In genomic region chr22:21680830-21681565, GRCh38 we compare ENCODE assay signal across 18 cellular contexts. TPM values are rescaled to one million over a fixed set of nuclear protein-coding genes. Genes with fewer than 3 reads are reported as not detected.
DNase-seq lines count a peak whose midpoint lies in the region; ATAC-seq and TF ChIP-seq lines count a peak whose summit lies in the region.
"Had no signal": no experiment of that assay in that cellular context is flagged by ENCODE, and none has a peak within 500 bp of the region (broad histone marks: within the 10 kb centered on the region; RNA-seq: fewer than 3 reads in every experiment).

No MANE protein-coding gene starts in this region.

- H3F3A ChIP-seq in SK-N-SH (replicated peaks; ENCODE audit: insufficient read depth): no peaks in the 10 kb centered on the region

- H3K4me3 Mint-ChIP-seq in effector memory CD8-positive, alpha-beta T cell: no peak overlapping the region
- H3K4me3 Mint-ChIP-seq in HFFc6: no peak overlapping the region

- TF ChIP-seq CTCF in SK-N-SH (IDR thresholded peaks at IDR 0.05): no peak
- TF ChIP-seq CTCF in HFFc6 (IDR thresholded peaks at IDR 0.05): no peak

- TF ChIP-seq RAD21 in SK-N-SH (IDR thresholded peaks at IDR 0.05; ENCODE audit: low read length): no peak

- H3K9me3 ChIP-seq in SK-N-SH (no peaks in the 10 kb centered on the region), BLaER1 (peaks cover 8% of the 10 kb centered on the region), neuronal stem cell (replicated peaks in 1 of 2; ENCODE audit: control insufficient read depth in 2 of 2, insufficient read depth in 1 of 2, low read depth in 1 of 2, low read length in 2 of 2) (peaks cover 0 to 4% of the 10 kb centered on the region in 2 donors)
- H3K9me3 ChIP-seq: HAP-1, Peyer's patch had no signal

- H3K4ac ChIP-seq in neuronal stem cell (ENCODE audit: low read length): no peak overlapping the region

- H2BK5ac ChIP-seq in neuronal stem cell (ENCODE audit: low read length): no peak overlapping the region

- H4K20me1 ChIP-seq in SK-N-SH (ENCODE audit: insufficient read depth) (no peaks in the 10 kb centered on the region), BLaER1 (peaks cover 27% of the 10 kb centered on the region)

- peak overlapping the region; percentile 76 for H3K18ac ChIP-seq in neuronal stem cell (ENCODE audit: low read length)

- H3K9ac ChIP-seq in SK-N-SH (no peak overlapping the region), BLaER1 (no peak overlapping the region), neuronal stem cell (ENCODE audit: low read depth, low read length, poor library complexity) (peak overlapping the region; percentile 77)

- CTCF ChIA-PET in SK-N-SH (lab: Yijun Ruan, JAX): interaction anchor here (0.6 to 2.4 kb wide), 5 partner anchors 10 to 257 kb away, joined by 3 to 10 read pairs (median 3); no protein-coding TSS in a partner anchor

- H2BK120ac ChIP-seq in neuronal stem cell (ENCODE audit: low read depth, low read length): no peak overlapping the region

- H3K27me3 Mint-ChIP-seq in effector memory CD8-positive, alpha-beta T cell: no peaks in the 10 kb centered on the region
- H3K27me3 Mint-ChIP-seq in HFFc6 (ENCODE audit: insufficient read depth): peaks cover 2% of the 10 kb centered on the region

- peaks cover 0 to under 1% of the 10 kb centered on the region in 2 donors for H3K4me1 Mint-ChIP-seq in effector memory CD8-positive, alpha-beta T cell (ENCODE audit: low read depth in 2 of 2)
- H3K4me1 Mint-ChIP-seq in HFFc6 (ENCODE audit: low read depth): no peaks in the 10 kb centered on the region

- H3K36me3 Mint-ChIP-seq in effector memory CD8-positive, alpha-beta T cell (ENCODE audit: insufficient read depth): peaks cover 46% of the 10 kb centered on the region
- peaks cover 10% of the 10 kb centered on the region; the same call in 1 of the 2 replicates for H3K36me3 Mint-ChIP-seq in HFFc6 (ENCODE audit: low read depth)

- peak overlapping the region; percentile 38 for H3K14ac ChIP-seq in neuronal stem cell (ENCODE audit: low read length)

- peak overlapping the region; percentile 39 to 66 for H3K27ac Mint-ChIP-seq in effector memory CD8-positive, alpha-beta T cell
- H3K27ac Mint-ChIP-seq in HFFc6: no peak overlapping the region

- no peaks in the 10 kb centered on the region for H3K79me1 ChIP-seq in neuronal stem cell (ENCODE audit: low read depth, low read length)

- H2AFZ ChIP-seq in SK-N-SH (ENCODE audit: low read depth) (no peak overlapping the region), neuronal stem cell (ENCODE audit: low read length) (no peak overlapping the region)

- no peak for ATAC-seq in SK-N-SH treated with all-trans-retinoic acid at 6 μM for 48 hours
- ATAC-seq in effector memory CD8-positive, alpha-beta T cell (replicated peaks): no peak
- ATAC-seq in HG02938 (IDR thresholded peaks at IDR 0.05; ENCODE audit: unreplicated experiment): no peak

- POLR2A ChIA-PET in SK-N-SH (lab: Yijun Ruan, JAX): no interaction called here

- H3K27ac ChIP-seq in SK-N-SH (ENCODE audit: low read depth in 2 of 2, low read length in 1 of 2): no peak overlapping the region
- H3K27ac ChIP-seq in BLaER1: peak overlapping the region; percentile 57
- no peak overlapping the region for H3K27ac ChIP-seq in neuronal stem cell (replicated peaks; ENCODE audit: low read length)
- H3K27ac ChIP-seq: 22Rv1, Peyer's patch had no signal

- H3K9me3 Mint-ChIP-seq in effector memory CD8-positive, alpha-beta T cell: no peaks in the 10 kb centered on the region
- H3K9me3 Mint-ChIP-seq in HFFc6: no peaks in the 10 kb centered on the region

- H2AK5ac ChIP-seq in neuronal stem cell (ENCODE audit: low read depth, low read length): no peak overlapping the region

- no peaks in the 10 kb centered on the region for H3K27me3 ChIP-seq in SK-N-SH (ENCODE audit: insufficient read depth)
- H3K27me3 ChIP-seq in BLaER1: no peaks in the 10 kb centered on the region
- no peaks in the 10 kb centered on the region for H3K27me3 ChIP-seq in neuronal stem cell (ENCODE audit: control insufficient read depth in 3 of 3, insufficient read depth in 3 of 3, low read depth in 1 of 3, low read length in 3 of 3)
- H3K27me3 ChIP-seq: Peyer's patch had no signal

- 96% methylated on average over 20 of the region's 21 CpGs for WGBS in SK-N-SH (ENCODE audit: low lambda C conversion rate)
- no CpG with 5 or more reads among the region's 21 CpGs for WGBS in neuronal stem cell (ENCODE audit: extremely low coverage in 2 of 2, insufficient read length in 2 of 2, insufficient replicate concordance in 1 of 2), 2 donors

- no peak for TF ChIP-seq EP300 in SK-N-SH (IDR thresholded peaks at IDR 0.05; ENCODE audit: borderline replicate concordance in 1 of 2, low read depth in 1 of 2, low read length in 1 of 2)

- H2BK12ac ChIP-seq in neuronal stem cell (ENCODE audit: low read length): no peak overlapping the region

- H3K4me3 ChIP-seq in SK-N-SH (ENCODE audit: low read depth in 2 of 2, low read length in 1 of 2) (no peak overlapping the region), BLaER1 (no peak overlapping the region), neuronal stem cell (ENCODE audit: low read length in 2 of 2) (no peak overlapping the region)
- H3K4me3 ChIP-seq: HAP-1, Peyer's patch had no signal

- no peaks in the 10 kb centered on the region for H3K79me2 ChIP-seq in SK-N-SH (ENCODE audit: insufficient read depth)

- H3K9me2 ChIP-seq in SK-N-SH: no peaks in the 10 kb centered on the region

- peak overlapping the region; percentile 43 for H3K23ac ChIP-seq in neuronal stem cell (ENCODE audit: low read depth, low read length, poor library complexity)

- H4K91ac ChIP-seq in neuronal stem cell (ENCODE audit: low read depth, low read length, poor library complexity): no peak overlapping the region

- H2BK15ac ChIP-seq in neuronal stem cell (ENCODE audit: low read length): no peak overlapping the region

- no peak overlapping the region for H3K4me2 ChIP-seq in SK-N-SH
- H3K4me2 ChIP-seq in BLaER1: no peak overlapping the region
- no peak overlapping the region for H3K4me2 ChIP-seq in neuronal stem cell (ENCODE audit: insufficient read depth, low read length, poor library complexity, severe bottlenecking)

- H3K4me1 ChIP-seq in SK-N-SH (ENCODE audit: control insufficient read depth in 1 of 2, insufficient read depth in 2 of 2, low read depth in 1 of 2, low read length in 1 of 2): no peaks in the 10 kb centered on the region; a peak in 1 of 4 replicates
- peaks cover 28% of the 10 kb centered on the region for H3K4me1 ChIP-seq in BLaER1
- peaks cover 2% of the 10 kb centered on the region in 2 donors for H3K4me1 ChIP-seq in neuronal stem cell (ENCODE audit: control insufficient read depth in 2 of 2, insufficient read depth in 1 of 2, low read depth in 1 of 2, low read length in 2 of 2)
- H3K4me1 ChIP-seq: HAP-1, Peyer's patch had no signal

- H4K8ac ChIP-seq in neuronal stem cell (ENCODE audit: low read depth, low read length): no peak overlapping the region

- peaks cover 0 to 26% of the 10 kb centered on the region in 2 experiments for H3K36me3 ChIP-seq in SK-N-SH (replicated peaks in 1 of 2; ENCODE audit: control insufficient read depth in 1 of 2, insufficient read depth in 2 of 2, low read length in 1 of 2)
- H3K36me3 ChIP-seq in BLaER1: peaks cover 86% of the 10 kb centered on the region
- peaks cover 13 to 49% of the 10 kb centered on the region in 2 donors for H3K36me3 ChIP-seq in neuronal stem cell (replicated peaks in 1 of 2; ENCODE audit: control insufficient read depth in 2 of 2, insufficient read depth in 2 of 2, low read length in 2 of 2)

- DNase-seq in SK-N-SH (no peak), neuronal stem cell (ENCODE audit: low spot score) (no peak), HFFc6 (no peak), OCI-M2 (lab: John Stamatoyannopoulos, UW; ENCODE audit: unreplicated experiment) (no peak)
- no peak for DNase-seq in effector memory CD8-positive, alpha-beta T cell
- DNase-seq: EL, Kasumi-1, NCI-H1930, NCI-H2171, NCI-H774, Peyer's patch, SHP77 had no signal

TF ChIP-seq in SK-N-SH treated with all-trans-retinoic acid at 6 μM for 48 hours, 23 proteins besides CTCF, POLR2A, EP300 and RAD21 (continues in another document):
- no peak for TF ChIP-seq ZNF565 (CRISPR knock-in tag; conservative IDR thresholded peaks at IDR 0.05; ENCODE audit: low read depth)

TF ChIP-seq in SK-N-SH, 30 proteins besides CTCF, POLR2A, EP300 and RAD21 (continues in another document):
- TF ChIP-seq GABPA (IDR thresholded peaks at IDR 0.05; ENCODE audit: low read depth) (no peak), TEAD4 (IDR thresholded peaks at IDR 0.05; ENCODE audit: borderline replicate concordance, insufficient read depth) (no peak)

RNA-seq across cellular contexts. Expression of gene PPIL2, which starts 15.2 kb away (rescaled TPM):
- 76.2 and 85.1 TPM in 2 replicates for polyA plus RNA-seq in SK-N-SH (2012; rRNA removed)
- 29.3 and 38.8 TPM in 2 replicates for polyA plus RNA-seq in SK-N-SH (2012; cell fraction: cytosol; rRNA removed)
- polyA plus RNA-seq in SK-N-SH (2012; cell fraction: nucleus; rRNA removed): 289 and 297 TPM in 2 replicates
- polyA plus RNA-seq in neuronal stem cell (2013, experiment 1 of 2): 23.0 TPM
- 23.7 TPM for polyA plus RNA-seq in neuronal stem cell (2013, experiment 2 of 2)
- total RNA-seq in HFFc6 (2021; fragmentation: NEBNext Ultra II Directional; extraction: Animal tissue kit (Norgen Biotek cat#: 25700)): 10 to 100 TPM; 34.9 to 42.2 (median 39.4) TPM

RNA-seq across cellular contexts. Expression of gene SDF2L1, which starts 38.9 kb away (rescaled TPM):
- 52.2 and 60.9 TPM in 2 replicates for polyA plus RNA-seq in SK-N-SH (2012; rRNA removed)
- polyA plus RNA-seq in SK-N-SH (2012; cell fraction: cytosol; rRNA removed): 29.9 and 44.0 TPM in 2 replicates
- polyA plus RNA-seq in SK-N-SH (2012; cell fraction: nucleus; rRNA removed): 17.1 and 27.1 TPM in 2 replicates
- polyA plus RNA-seq in neuronal stem cell (2013, experiment 1 of 2): 9.6 TPM
- 9.4 TPM for polyA plus RNA-seq in neuronal stem cell (2013, experiment 2 of 2)
- total RNA-seq in HFFc6 (2021; fragmentation: NEBNext Ultra II Directional; extraction: Animal tissue kit (Norgen Biotek cat#: 25700)): 10 to 100 TPM; 49.1 to 63.5 (median 55.6) TPM

RNA-seq across cellular contexts. Expression of gene CCDC116, which starts 48.4 kb away (rescaled TPM):
- 0.28 and 0.31 TPM in 2 replicates for polyA plus RNA-seq in SK-N-SH (2012; rRNA removed)
- polyA plus RNA-seq in SK-N-SH (2012; cell fraction: cytosol; rRNA removed): 0.08 and 0.09 TPM in 2 replicates
- polyA plus RNA-seq in SK-N-SH (2012; cell fraction: nucleus; rRNA removed): 1.6 and 2.5 TPM in 2 replicates
- 0.10 TPM for polyA plus RNA-seq in neuronal stem cell (2013, experiment 1 of 2)
- 0.18 TPM for polyA plus RNA-seq in neuronal stem cell (2013, experiment 2 of 2)
- under 1 TPM; 0.16 to 0.33 (median 0.23) TPM for total RNA-seq in HFFc6 (2021; fragmentation: NEBNext Ultra II Directional; extraction: Animal tissue kit (Norgen Biotek cat#: 25700))
- total RNA-seq: NCI-H460 had no signal

RNA-seq across cellular contexts. Expression of gene YDJC, which starts 51.2 kb away (rescaled TPM):
- polyA plus RNA-seq in SK-N-SH (2012; rRNA removed): 37.4 and 39.9 TPM in 2 replicates
- 18.4 and 31.5 TPM in 2 replicates for polyA plus RNA-seq in SK-N-SH (2012; cell fraction: cytosol; rRNA removed)
- 56.0 and 94.8 TPM in 2 replicates for polyA plus RNA-seq in SK-N-SH (2012; cell fraction: nucleus; rRNA removed)
- polyA plus RNA-seq in neuronal stem cell (2013, experiment 1 of 2): 14.9 TPM
- polyA plus RNA-seq in neuronal stem cell (2013, experiment 2 of 2): 14.0 TPM
- total RNA-seq in HFFc6 (2021; fragmentation: NEBNext Ultra II Directional; extraction: Animal tissue kit (Norgen Biotek cat#: 25700)): 10 to 100 TPM; 18.6 to 29.5 (median 20.0) TPM

RNA-seq across cellular contexts. Expression of gene YPEL1, which starts 54.6 kb away (rescaled TPM):
- polyA plus RNA-seq in SK-N-SH (2012; rRNA removed): 2.4 and 2.7 TPM in 2 replicates
- 1.9 and 2.8 TPM in 2 replicates for polyA plus RNA-seq in SK-N-SH (2012; cell fraction: cytosol; rRNA removed)
- 4.6 and 5.4 TPM in 2 replicates for polyA plus RNA-seq in SK-N-SH (2012; cell fraction: nucleus; rRNA removed)
- 27.0 TPM for polyA plus RNA-seq in neuronal stem cell (2013, experiment 1 of 2)
- 27.1 TPM for polyA plus RNA-seq in neuronal stem cell (2013, experiment 2 of 2)
- under 1 TPM in 5 of 6 experiments, not detected in 1; 0.17 to 0.38 (median 0.20) TPM for total RNA-seq in HFFc6 (2021; fragmentation: NEBNext Ultra II Directional; extraction: Animal tissue kit (Norgen Biotek cat#: 25700))
